ENCODE assay signal across 1 cellular context in the genomic region with DNA sequence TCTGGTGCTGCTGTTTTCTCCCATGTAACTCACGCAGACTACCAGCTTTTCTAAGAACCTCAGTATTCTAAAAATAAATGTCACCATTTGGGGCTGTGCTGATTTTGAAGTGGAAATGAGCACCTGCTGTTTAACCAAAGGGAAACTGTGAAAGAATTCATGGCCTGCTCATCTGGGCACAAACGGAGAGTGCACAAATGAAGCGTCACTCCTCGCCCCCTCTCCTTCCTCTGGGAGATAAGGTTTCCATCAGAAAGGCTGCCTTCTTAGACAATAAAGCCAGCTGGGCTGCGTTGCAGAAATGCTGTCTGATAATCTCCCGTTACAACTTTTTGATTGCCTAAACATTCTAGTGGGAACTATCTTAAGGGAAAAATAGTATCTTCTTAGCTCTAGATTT.
TF ChIP-seq lines count a peak whose summit lies in the region.

No MANE protein-coding gene starts in this region.

TF ChIP-seq in H1, 55 proteins besides CTCF, POLR2A, EP300 and RAD21:
- TF ChIP-seq CBX5 (IDR thresholded peaks at IDR 0.05; ENCODE audit: low read depth, low read length) (no peak), PHF8 (conservative IDR thresholded peaks at IDR 0.05; ENCODE audit: low read depth, low read length) (no peak), KDM1A (IDR thresholded peaks at IDR 0.05; ENCODE audit: borderline replicate concordance, low read length) (no peak), POLR2AphosphoS5 (IDR thresholded peaks at IDR 0.05; ENCODE audit: low read depth, low read length) (no peak), CTBP2 (IDR thresholded peaks at IDR 0.05; ENCODE audit: borderline replicate concordance, insufficient read depth, insufficient read length, low read length) (no peak), RFX5 (IDR thresholded peaks at IDR 0.05; ENCODE audit: borderline replicate concordance, low read depth, low read length) (no peak), NANOG (IDR thresholded peaks at IDR 0.05; ENCODE audit: insufficient read depth, low read depth, low read length, poor library complexity, severe bottlenecking) (no peak)
- TF ChIP-seq, protein P1, sequence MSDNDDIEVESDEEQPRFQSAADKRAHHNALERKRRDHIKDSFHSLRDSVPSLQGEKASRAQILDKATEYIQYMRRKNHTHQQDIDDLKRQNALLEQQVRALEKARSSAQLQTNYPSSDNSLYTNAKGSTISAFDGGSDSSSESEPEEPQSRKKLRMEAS (IDR thresholded peaks at IDR 0.05): no peak
